In genomic region chr2:234992624-234993349, GRCh38 we compare ENCODE assay signal across 18 cellular contexts. TPM values are rescaled to one million over a fixed set of nuclear protein-coding genes. Genes with fewer than 3 reads are reported as not detected.
"Had no signal": no experiment of that assay in that cellular context is flagged by ENCODE, and none has a peak within 500 bp of the region (broad histone marks: within the 10 kb centered on the region; RNA-seq: fewer than 3 reads in every experiment).

No MANE protein-coding gene starts in this region.

- H3K4me3 Mint-ChIP-seq: activated CD4-positive, alpha-beta T cell treated with anti-CD3 and anti-CD28 coated beads, Interleukin-2, amount 10 ng/mL, durations not matched to agents 7 days and 5 days; natural killer cell had no signal

- H3K27ac ChIP-seq: left lung, prostate gland, suprapubic skin, upper lobe of left lung had no signal

- DNase-seq: activated CD4-positive, alpha-beta T cell treated with anti-CD3 and anti-CD28 coated beads, Interleukin-2, amount 10 ng/mL, durations not matched to agents 7 days and 5 days; activated naive CD4-positive, alpha-beta T cell; anterior cingulate cortex; dorsolateral prefrontal cortex; erythroblast; left lung; natural killer cell; nucleus accumbens; right cardiac atrium; small intestine; stimulated activated CD4-positive, alpha-beta T cell treated with anti-CD3 and anti-CD28 coated beads, Interleukin-4, amount 100 ng/mL, for 4 hours; stimulated activated CD8-positive, alpha-beta memory T cell treated with anti-CD3 and anti-CD28 coated beads, Interleukin-4, amount 100 ng/mL, for 48 hours; stimulated activated naive CD8-positive, alpha-beta T cell treated with anti-CD3 and anti-CD28 coated beads, Interleukin-15, Interleukin-2, amounts not matched to agents 100 U/mL and 50 U/mL, for 24 hours; upper lobe of left lung had no signal

- H3K36me3 Mint-ChIP-seq: natural killer cell had no signal

- ATAC-seq: natural killer cell; right cardiac atrium; stimulated activated naive CD8-positive, alpha-beta T cell treated with anti-CD3 and anti-CD28 coated beads, Interleukin-15, Interleukin-2, amounts not matched to agents 100 U/mL and 50 U/mL, for 24 hours had no signal

- H3K4me3 ChIP-seq: dorsolateral prefrontal cortex, left lung, prostate gland, suprapubic skin, upper lobe of left lung had no signal

- H3K27me3 ChIP-seq: dorsolateral prefrontal cortex, left lung, suprapubic skin, upper lobe of left lung had no signal

- FAIRE-seq: islet of Langerhans, small intestine had no signal

- H3K36me3 ChIP-seq: left lung, prostate gland had no signal

- H3K9me3 ChIP-seq: left lung, prostate gland, suprapubic skin, upper lobe of left lung had no signal

- H3K9me3 Mint-ChIP-seq: activated CD4-positive, alpha-beta T cell treated with anti-CD3 and anti-CD28 coated beads, Interleukin-2, amount 10 ng/mL, durations not matched to agents 7 days and 5 days; natural killer cell had no signal

- H3K27ac Mint-ChIP-seq: activated CD4-positive, alpha-beta T cell treated with anti-CD3 and anti-CD28 coated beads, Interleukin-2, amount 10 ng/mL, durations not matched to agents 7 days and 5 days; natural killer cell had no signal

- H3K4me1 Mint-ChIP-seq: activated CD4-positive, alpha-beta T cell treated with anti-CD3 and anti-CD28 coated beads, Interleukin-2, amount 10 ng/mL, durations not matched to agents 7 days and 5 days had no signal

RNA-seq across cellular contexts. Expression of gene SH3BP4, which starts 41.0 kb away (rescaled TPM):
- total RNA-seq: activated CD4-positive, alpha-beta T cell treated with anti-CD3 and anti-CD28 coated beads, Interleukin-2, amount 10 ng/mL, durations not matched to agents 7 days and 5 days; activated CD8-positive, alpha-beta memory T cell treated with anti-CD3 and anti-CD28 coated beads for 36 hours had no signal
